1 cellular context compared by ENCODE assay signal in the genomic region with DNA sequence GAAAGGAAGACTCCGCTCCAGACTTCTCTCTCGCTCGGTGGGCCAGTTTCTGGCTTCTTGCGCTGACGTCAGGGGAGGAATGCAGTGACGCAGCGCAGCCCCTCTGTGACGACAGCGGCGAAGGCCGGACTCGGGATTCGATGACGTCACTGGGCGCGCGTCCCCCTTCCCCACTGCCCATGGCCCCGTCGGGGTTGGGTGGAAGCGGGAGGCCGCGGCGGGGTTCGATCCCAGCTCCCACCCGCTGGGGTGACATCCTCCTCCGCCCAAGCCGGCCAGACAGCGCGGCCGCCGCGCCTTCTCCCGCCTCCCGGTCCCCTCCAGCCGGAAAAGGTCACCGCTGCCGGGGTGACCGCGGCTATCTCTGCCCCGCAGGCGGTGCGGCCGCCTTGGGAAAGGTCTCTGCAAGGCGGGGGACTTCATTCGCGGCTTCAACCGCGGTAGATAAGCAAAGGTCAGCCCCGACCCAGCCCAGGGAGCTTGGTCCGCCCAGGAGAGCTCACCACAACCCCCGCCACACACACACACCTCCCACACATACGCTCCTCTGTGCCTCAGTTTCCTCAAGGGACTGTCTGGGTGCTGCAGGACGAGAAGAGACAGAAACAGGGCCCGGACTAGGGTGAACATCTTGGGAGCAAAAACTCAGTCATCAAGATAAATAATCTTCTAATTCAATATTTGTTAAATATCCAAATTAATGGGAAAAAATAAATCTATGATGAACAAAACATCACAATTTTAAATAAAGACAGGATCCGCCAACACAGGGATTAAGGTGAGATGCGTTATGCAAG.
TF ChIP-seq lines count a peak whose summit lies in the region.

No MANE protein-coding gene starts in this region.

TF ChIP-seq in GM12878, 131 proteins besides CTCF, POLR2A, EP300 and RAD21 (continued from another document and continues in another):
- TF ChIP-seq ZNF592 (IDR thresholded peaks at IDR 0.05): peak; percentile 66; the same call in 1 of the 2 replicates
- TF ChIP-seq, protein P1, sequence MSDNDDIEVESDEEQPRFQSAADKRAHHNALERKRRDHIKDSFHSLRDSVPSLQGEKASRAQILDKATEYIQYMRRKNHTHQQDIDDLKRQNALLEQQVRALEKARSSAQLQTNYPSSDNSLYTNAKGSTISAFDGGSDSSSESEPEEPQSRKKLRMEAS (IDR thresholded peaks at IDR 0.05; ENCODE audit: low read depth, low read length): 0 out of 2 replicates have a peak, but pooled peaks have one; percentile 19
- no peak for TF ChIP-seq GABPA (IDR thresholded peaks at IDR 0.05; ENCODE audit: low read depth)
- TF ChIP-seq, protein P2, sequence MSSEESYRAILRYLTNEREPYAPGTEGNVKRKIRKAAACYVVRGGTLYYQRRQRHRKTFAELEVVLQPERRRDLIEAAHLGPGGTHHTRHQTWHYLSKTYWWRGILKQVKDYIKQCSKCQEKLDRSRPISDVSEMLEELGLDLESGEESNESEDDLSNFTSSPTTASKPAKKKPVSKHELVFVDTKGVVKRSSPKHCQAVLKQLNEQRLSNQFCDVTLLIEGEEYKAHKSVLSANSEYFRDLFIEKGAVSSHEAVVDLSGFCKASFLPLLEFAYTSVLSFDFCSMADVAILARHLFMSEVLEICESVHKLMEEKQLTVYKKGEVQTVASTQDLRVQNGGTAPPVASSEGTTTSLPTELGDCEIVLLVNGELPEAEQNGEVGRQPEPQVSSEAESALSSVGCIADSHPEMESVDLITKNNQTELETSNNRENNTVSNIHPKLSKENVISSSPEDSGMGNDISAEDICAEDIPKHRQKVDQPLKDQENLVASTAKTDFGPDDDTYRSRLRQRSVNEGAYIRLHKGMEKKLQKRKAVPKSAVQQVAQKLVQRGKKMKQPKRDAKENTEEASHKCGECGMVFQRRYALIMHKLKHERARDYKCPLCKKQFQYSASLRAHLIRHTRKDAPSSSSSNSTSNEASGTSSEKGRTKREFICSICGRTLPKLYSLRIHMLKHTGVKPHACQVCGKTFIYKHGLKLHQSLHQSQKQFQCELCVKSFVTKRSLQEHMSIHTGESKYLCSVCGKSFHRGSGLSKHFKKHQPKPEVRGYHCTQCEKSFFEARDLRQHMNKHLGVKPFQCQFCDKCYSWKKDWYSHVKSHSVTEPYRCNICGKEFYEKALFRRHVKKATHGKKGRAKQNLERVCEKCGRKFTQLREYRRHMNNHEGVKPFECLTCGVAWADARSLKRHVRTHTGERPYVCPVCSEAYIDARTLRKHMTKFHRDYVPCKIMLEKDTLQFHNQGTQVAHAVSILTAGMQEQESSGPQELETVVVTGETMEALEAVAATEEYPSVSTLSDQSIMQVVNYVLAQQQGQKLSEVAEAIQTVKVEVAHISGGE (CRISPR knock-in tag; IDR thresholded peaks at IDR 0.05): peak; percentile 38
- peak; percentile 99 for TF ChIP-seq CREM (IDR thresholded peaks at IDR 0.05; ENCODE audit: low read depth)
- peak; percentile 81 for TF ChIP-seq SMARCA5 (IDR thresholded peaks at IDR 0.05)
- TF ChIP-seq NR2C2 (IDR thresholded peaks at IDR 0.05; ENCODE audit: borderline replicate concordance, control insufficient read depth, insufficient read length, low read depth): no peak
- TF ChIP-seq, protein P3, sequence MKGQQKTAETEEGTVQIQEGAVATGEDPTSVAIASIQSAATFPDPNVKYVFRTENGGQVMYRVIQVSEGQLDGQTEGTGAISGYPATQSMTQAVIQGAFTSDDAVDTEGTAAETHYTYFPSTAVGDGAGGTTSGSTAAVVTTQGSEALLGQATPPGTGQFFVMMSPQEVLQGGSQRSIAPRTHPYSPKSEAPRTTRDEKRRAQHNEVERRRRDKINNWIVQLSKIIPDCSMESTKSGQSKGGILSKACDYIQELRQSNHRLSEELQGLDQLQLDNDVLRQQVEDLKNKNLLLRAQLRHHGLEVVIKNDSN (IDR thresholded peaks at IDR 0.05; ENCODE audit: borderline replicate concordance, extremely low read length, insufficient read depth, low read depth, low read length): no peak
- no peak; the same call in 1 of the 2 replicates for TF ChIP-seq CHD1 (IDR thresholded peaks at IDR 0.05; ENCODE audit: low read depth, low read length)
- TF ChIP-seq EZH2 (IDR thresholded peaks at IDR 0.05; ENCODE audit: borderline replicate concordance, control insufficient read depth, low read depth, low read length): no peak
- TF ChIP-seq HDAC6 (IDR thresholded peaks at IDR 0.05; ENCODE audit: unreplicated experiment): no peak
- TF ChIP-seq NBN (IDR thresholded peaks at IDR 0.05): peak; percentile 100
- no peak for TF ChIP-seq ZBTB40 (IDR thresholded peaks at IDR 0.05; ENCODE audit: borderline replicate concordance)
- 0 out of 2 replicates have a peak, but pooled peaks have one; percentile 47 for TF ChIP-seq ESRRA (IDR thresholded peaks at IDR 0.05; ENCODE audit: low read length)
- TF ChIP-seq NR2C1 (IDR thresholded peaks at IDR 0.05): no peak
- TF ChIP-seq, protein P4, sequence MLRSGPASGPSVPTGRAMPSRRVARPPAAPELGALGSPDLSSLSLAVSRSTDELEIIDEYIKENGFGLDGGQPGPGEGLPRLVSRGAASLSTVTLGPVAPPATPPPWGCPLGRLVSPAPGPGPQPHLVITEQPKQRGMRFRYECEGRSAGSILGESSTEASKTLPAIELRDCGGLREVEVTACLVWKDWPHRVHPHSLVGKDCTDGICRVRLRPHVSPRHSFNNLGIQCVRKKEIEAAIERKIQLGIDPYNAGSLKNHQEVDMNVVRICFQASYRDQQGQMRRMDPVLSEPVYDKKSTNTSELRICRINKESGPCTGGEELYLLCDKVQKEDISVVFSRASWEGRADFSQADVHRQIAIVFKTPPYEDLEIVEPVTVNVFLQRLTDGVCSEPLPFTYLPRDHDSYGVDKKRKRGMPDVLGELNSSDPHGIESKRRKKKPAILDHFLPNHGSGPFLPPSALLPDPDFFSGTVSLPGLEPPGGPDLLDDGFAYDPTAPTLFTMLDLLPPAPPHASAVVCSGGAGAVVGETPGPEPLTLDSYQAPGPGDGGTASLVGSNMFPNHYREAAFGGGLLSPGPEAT (IDR thresholded peaks at IDR 0.05; ENCODE audit: low read depth): peak; percentile 64
- no peak for TF ChIP-seq WRNIP1 (IDR thresholded peaks at IDR 0.05; ENCODE audit: borderline replicate concordance, low read depth, low read length)
- TF ChIP-seq LARP7 (IDR thresholded peaks at IDR 0.05): peak; percentile 99
- TF ChIP-seq RELA (IDR thresholded peaks at IDR 0.05; ENCODE audit: borderline replicate concordance, partially characterized antibody): peak; percentile 21
- no peak for TF ChIP-seq SKIL (IDR thresholded peaks at IDR 0.05; ENCODE audit: low read depth, poor library complexity, severe bottlenecking)
- no peak for TF ChIP-seq RBBP5 (conservative IDR thresholded peaks at IDR 0.05)
- TF ChIP-seq SIN3A (IDR thresholded peaks at IDR 0.05; ENCODE audit: low read depth, low read length): no peak; the same call in 1 of the 2 replicates
- TF ChIP-seq BHLHE40 (IDR thresholded peaks at IDR 0.05; ENCODE audit: borderline replicate concordance in 1 of 2, low read depth in 2 of 2, low read length in 1 of 2): peak in 1 of 2 experiments; percentile 48; a peak in 1 of 4 replicates
- peak; percentile 93; the same call in 1 of the 2 replicates for TF ChIP-seq ZNF207 (IDR thresholded peaks at IDR 0.05; ENCODE audit: borderline replicate concordance)
- TF ChIP-seq IKZF1 (conservative IDR thresholded peaks at IDR 0.05): peak; percentile 98
- no peak for TF ChIP-seq KAT2A (conservative IDR thresholded peaks at IDR 0.05; ENCODE audit: control insufficient read depth, low read depth, low read length)
- no peak for TF ChIP-seq TCF12 (IDR thresholded peaks at IDR 0.05; ENCODE audit: low read depth, low read length)
- no peak for TF ChIP-seq SP1 (IDR thresholded peaks at IDR 0.05; ENCODE audit: low read depth, low read length)
- no peak for TF ChIP-seq SRF (IDR thresholded peaks at IDR 0.05; ENCODE audit: low read depth in 2 of 2, low read length in 2 of 2)
- TF ChIP-seq PKNOX1 (IDR thresholded peaks at IDR 0.05): no peak
- no peak for TF ChIP-seq SMC3 (IDR thresholded peaks at IDR 0.05; ENCODE audit: borderline replicate concordance, low read length)
- TF ChIP-seq MTA2 (IDR thresholded peaks at IDR 0.05; ENCODE audit: low read depth): no peak; the same call in 1 of the 2 replicates
- TF ChIP-seq CREB1 (IDR thresholded peaks at IDR 0.05; ENCODE audit: low read depth): peak; percentile 100
- TF ChIP-seq SIX5 (IDR thresholded peaks at IDR 0.05; ENCODE audit: low read depth, low read length, severe bottlenecking): no peak
- peak; percentile 59; the same call in 1 of the 2 replicates for TF ChIP-seq BRCA1 (IDR thresholded peaks at IDR 0.05; ENCODE audit: low read depth, low read length)
- TF ChIP-seq PBX3 (IDR thresholded peaks at IDR 0.05; ENCODE audit: insufficient replicate concordance, low read depth, low read length): no peak
